17 cellular contexts compared by ENCODE assay signal in genomic region chr16:85374571-85374872, GRCh38.
"Had no signal": no experiment of that assay in that cellular context is flagged by ENCODE, and none has a peak within 500 bp of the region (broad histone marks: within the 10 kb centered on the region; RNA-seq: fewer than 3 reads in every experiment).

No MANE protein-coding gene starts in this region.

- H3K36me3 Mint-ChIP-seq: naive thymus-derived CD8-positive, alpha-beta T cell; stimulated activated memory B cell treated with anti-CD40 and anti-IgM and Interleukin-4, amounts not matched to agents 10 μg/mL and 1 μg/mL and 100 μg/mL, for 72 hours had no signal

- H3K9me3 ChIP-seq: left ventricle myocardium inferior, transverse colon had no signal

- H3K27me3 ChIP-seq: brain microvascular endothelial cell, transverse colon had no signal

- H3K4me3 Mint-ChIP-seq: activated CD8-positive, alpha-beta T cell treated with anti-CD3 and anti-CD28 coated beads for 36 hours; activated T-cell treated with anti-CD3 and anti-CD28 coated beads, Interleukin-2, amount 50 U/mL, for 4 hours; naive thymus-derived CD8-positive, alpha-beta T cell; stimulated activated memory B cell treated with anti-CD40 and anti-IgM and Interleukin-4, amounts not matched to agents 10 μg/mL and 1 μg/mL and 100 μg/mL, for 72 hours had no signal

- H3K27ac Mint-ChIP-seq: stimulated activated memory B cell treated with anti-CD40 and anti-IgM and Interleukin-4, amounts not matched to agents 10 μg/mL and 1 μg/mL and 100 μg/mL, for 72 hours had no signal

- H3K27ac ChIP-seq: brain microvascular endothelial cell, left ventricle myocardium inferior had no signal

- H3K36me3 ChIP-seq: brain microvascular endothelial cell, left ventricle myocardium inferior, transverse colon had no signal

- ATAC-seq: activated CD8-positive, alpha-beta T cell treated with anti-CD3 and anti-CD28 coated beads for 36 hours; activated T-cell treated with anti-CD3 and anti-CD28 coated beads, Interleukin-2, amount 50 U/mL, for 4 hours; naive thymus-derived CD8-positive, alpha-beta T cell; stimulated activated memory B cell treated with anti-CD40 and anti-IgM and Interleukin-4, amounts not matched to agents 10 μg/mL and 1 μg/mL and 100 μg/mL, for 72 hours had no signal

- H3K4me1 Mint-ChIP-seq: stimulated activated memory B cell treated with anti-CD40 and anti-IgM and Interleukin-4, amounts not matched to agents 10 μg/mL and 1 μg/mL and 100 μg/mL, for 72 hours had no signal

- H3K9me3 Mint-ChIP-seq: activated CD8-positive, alpha-beta T cell treated with anti-CD3 and anti-CD28 coated beads for 36 hours; activated T-cell treated with anti-CD3 and anti-CD28 coated beads, Interleukin-2, amount 50 U/mL, for 4 hours; naive thymus-derived CD8-positive, alpha-beta T cell; stimulated activated memory B cell treated with anti-CD40 and anti-IgM and Interleukin-4, amounts not matched to agents 10 μg/mL and 1 μg/mL and 100 μg/mL, for 72 hours had no signal

- H3K4me3 ChIP-seq: left ventricle myocardium inferior, transverse colon had no signal

- DNase-seq: activated CD4-positive, alpha-beta T cell treated with anti-CD3 and anti-CD28 coated beads for 48 hours; activated CD8-positive, alpha-beta T cell treated with anti-CD3 and anti-CD28 coated beads for 36 hours; activated effector memory CD4-positive, alpha-beta T cell treated with Interleukin-2 at 50 U/mL for 16 hours; activated naive CD4-positive, alpha-beta T cell treated with anti-CD3 and anti-CD28 coated beads, Interleukin-2, amount 50 U/mL, for 16 hours; activated T-cell treated with anti-CD3 and anti-CD28 coated beads, Interleukin-2, amount 50 U/mL, for 4 hours; amniotic stem cell; brain microvascular endothelial cell; effector CD8-positive, alpha-beta T cell; foreskin fibroblast; hippocampal formation; kidney; left ventricle myocardium inferior; naive thymus-derived CD8-positive, alpha-beta T cell; occipital lobe; stimulated activated CD4-positive, alpha-beta T cell treated with anti-CD3 and anti-CD28 coated beads, Interleukin-2, amount 100 ng/mL, for 48 hours; transverse colon had no signal
